Comparison of ENCODE assay signal across 8 cellular contexts in the genomic region with DNA sequence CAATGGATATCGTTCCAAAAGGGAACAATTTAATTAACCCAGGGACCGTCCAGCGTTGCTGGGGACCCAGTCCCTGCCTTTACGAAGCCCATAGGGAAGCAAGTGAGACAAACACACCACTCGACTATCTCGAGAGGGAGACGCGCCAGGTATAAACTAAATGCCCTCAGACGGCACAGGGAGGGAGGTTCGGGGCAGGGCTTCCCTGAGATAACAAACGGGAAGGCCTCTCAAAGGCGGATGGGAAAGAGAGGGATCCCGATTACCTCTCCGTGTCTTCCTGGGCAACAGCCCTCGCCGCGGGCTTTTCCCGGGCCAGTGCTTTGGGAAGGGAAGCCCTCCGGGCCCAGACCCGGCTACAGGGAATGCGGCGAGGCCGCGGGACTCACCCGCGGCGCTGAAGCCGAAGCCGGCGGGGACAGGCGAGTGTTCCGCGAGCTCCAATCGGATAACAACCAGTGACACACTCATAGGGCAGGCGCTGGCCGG. TPM values are rescaled to one million over a fixed set of nuclear protein-coding genes. Genes with fewer than 3 reads are reported as not detected.
DNase-seq lines count a peak whose midpoint lies in the region; ATAC-seq, FAIRE-seq and TF ChIP-seq lines count a peak whose summit lies in the region.

No MANE protein-coding gene starts in this region.

- H2AFZ ChIP-seq in ACC112 (ENCODE audit: low read length, unreplicated experiment), result peak overlapping the region; percentile 76

- H3K27me3 ChIP-seq in ACC112 (ENCODE audit: insufficient read depth, low read length) (no peaks in the 10 kb centered on the region), HUES48 (ENCODE audit: control insufficient read depth, insufficient read depth, low read length) (no peaks in the 10 kb centered on the region), testis (no peaks in the 10 kb centered on the region)

- H3K4me3 ChIP-seq in ACC112 (ENCODE audit: low read depth, low read length) (peak overlapping the region; percentile 84), HUES48 (ENCODE audit: low read depth, low read length) (peak overlapping the region; percentile 100), testis (peak overlapping the region; percentile 91 to 95)

- WGBS in testis, 2 donors, result 0 to 1% methylated on average over 17 to 34 of the region's 36 CpGs

- no peak for TF ChIP-seq POLR2A in testis (IDR thresholded peaks at IDR 0.05)
- no peak for TF ChIP-seq POLR2A in GM12892 (IDR thresholded peaks at IDR 0.05; ENCODE audit: low read depth, low read length)

- H3K79me2 ChIP-seq in ACC112 (ENCODE audit: control insufficient read depth, insufficient read depth, low read length, unreplicated experiment), result peaks cover 42% of the 10 kb centered on the region

- DNase-seq in left colon (peak; percentile 39 to 47), testis (no peak), NOMO-1 treated with dmso at 0.1 percent for 144 hours (lab: John Stamatoyannopoulos, UW; ENCODE audit: unreplicated experiment) (no peak), GM12892 (ENCODE audit: insufficient read length) (no peak)

- peaks cover 23% of the 10 kb centered on the region for H3K36me3 ChIP-seq in ACC112 (ENCODE audit: insufficient read depth, low read length)
- peaks cover 29% of the 10 kb centered on the region for H3K36me3 ChIP-seq in HUES48 (ENCODE audit: control insufficient read depth, insufficient read depth, low read length)
- no peaks in the 10 kb centered on the region for H3K36me3 ChIP-seq in testis (ENCODE audit: low read depth, missing control alignments)

- H3K9ac ChIP-seq in HUES48 (ENCODE audit: low read depth, low read length), result peak overlapping the region; percentile 92

- H3K4me1 ChIP-seq in ACC112 (ENCODE audit: control insufficient read depth, insufficient read depth, low read length, unreplicated experiment) (peaks cover 13% of the 10 kb centered on the region), HUES48 (ENCODE audit: control insufficient read depth, insufficient read depth, low read length) (no peaks in the 10 kb centered on the region), testis (peaks cover 17% of the 10 kb centered on the region)

- no peak for TF ChIP-seq CTCF in testis (IDR thresholded peaks at IDR 0.05)

- H3K9me3 ChIP-seq in HUES48 (ENCODE audit: control insufficient read depth, insufficient read depth, low read length) (no peaks in the 10 kb centered on the region), testis (no peaks in the 10 kb centered on the region)

- H3K27ac ChIP-seq in ACC112 (ENCODE audit: low read depth, low read length), result peak overlapping the region; percentile 54; the same call in 1 of the 2 replicates
- peak overlapping the region; percentile 94 for H3K27ac ChIP-seq in HUES48 (ENCODE audit: low read depth, low read length)
- H3K27ac ChIP-seq in angular gyrus (ENCODE audit: low read depth, low read length), result peak overlapping the region; percentile 74
- peak overlapping the region; percentile 78 to 86 for H3K27ac ChIP-seq in testis

- ATAC-seq in GM18909 (IDR thresholded peaks at IDR 0.05; ENCODE audit: poor library complexity, unreplicated experiment), result peak; percentile 8
- ATAC-seq in left colon, result peak; percentile 65

- no peak for FAIRE-seq in GM12892 (lab: Jason Lieb, UNC)

- intact Hi-C loops in left colon (cut with DNase I, micrococcal nuclease), result no loop called here
- intact Hi-C loops in testis (cut with DNase I; ENCODE audit: low total_unique reads), result loop anchor here (10.0 kb wide), 1 partner anchor 281 kb away; a partner anchor contains a TSS

RNA-seq across cellular contexts. Expression of a gene that starts 0.4 kb away (rescaled TPM):
- 10 to 100 TPM; 15.7 to 19.7 TPM for total RNA-seq in left colon
- total RNA-seq in testis, result 10 to 100 TPM; 71.4 to 99.1 TPM
- polyA plus RNA-seq in testis (ENCODE audit: insufficient read depth, low read depth, low replicate concordance), result 167 TPM
- 12.0 TPM for polyA plus RNA-seq in GM12892 (2012; ENCODE audit: missing spikeins)

RNA-seq across cellular contexts. Expression of a gene that starts 0.5 kb away (rescaled TPM):
- total RNA-seq in left colon (10 to 100 TPM; 39.5 to 44.1 TPM), testis (10 to 100 TPM; 58.2 to 65.7 TPM)
- polyA plus RNA-seq in testis (ENCODE audit: insufficient read depth, low read depth, low replicate concordance), result 35.2 TPM
- polyA plus RNA-seq in GM12892 (2012; ENCODE audit: missing spikeins), result 19.7 TPM

Comparison
In these comparisons a context has a peak if more than half of its experiments do, and no peak if none do; other contexts are left out.
1. DNase-seq: peak in left colon (2 of 2); none in testis (single experiment), NOMO-1 treated with dmso at 0.1 percent for 144 hours (single experiment) and GM12892 (single experiment).
2. Peak in every context shown above with its lines, with median percentiles within 50 percentile points of each other: H3K27ac ChIP-seq and H3K4me3 ChIP-seq.